In genomic region chr1:31374511-31375196, GRCh38 we compare ENCODE assay signal across 11 cellular contexts. TPM values are rescaled to one million over a fixed set of nuclear protein-coding genes. Genes with fewer than 3 reads are reported as not detected.
DNase-seq lines count a peak whose midpoint lies in the region; ATAC-seq and TF ChIP-seq lines count a peak whose summit lies in the region.
"Had no signal": no experiment of that assay in that cellular context is flagged by ENCODE, and none has a peak within 500 bp of the region (broad histone marks: within the 10 kb centered on the region; RNA-seq: fewer than 3 reads in every experiment).

No MANE protein-coding gene starts in this region.

- H3K27ac ChIP-seq in endodermal cell (ENCODE audit: low read depth, low read length) (no peak overlapping the region), muscle layer of colon (ENCODE audit: low read depth, low read length) (peak overlapping the region; percentile 27), upper lobe of left lung (peak overlapping the region in 2 of 4 donors; percentile 45 to 71)
- H3K27ac ChIP-seq: HL-60 had no signal

- no peak overlapping the region for H3K27ac Mint-ChIP-seq in activated naive CD4-positive, alpha-beta T cell treated with anti-CD3 and anti-CD28 coated beads, Interleukin-2, amount 50 U/mL, for 24 hours
- peak overlapping the region; percentile 52 for H3K27ac Mint-ChIP-seq in endodermal cell

- H3K9ac ChIP-seq in endodermal cell (ENCODE audit: extremely low read depth, low read length, poor library complexity, severe bottlenecking) (no peak overlapping the region), muscle layer of colon (ENCODE audit: low read length) (no peak overlapping the region)

- no peaks in the 10 kb centered on the region for H3K9me3 ChIP-seq in endodermal cell (ENCODE audit: control insufficient read depth, low read length)
- H3K9me3 ChIP-seq in muscle layer of colon (ENCODE audit: low read length) = no peaks in the 10 kb centered on the region
- no peaks in the 10 kb centered on the region for H3K9me3 ChIP-seq in upper lobe of left lung

- peak overlapping the region; percentile 81 for H3K4me3 Mint-ChIP-seq in activated naive CD4-positive, alpha-beta T cell treated with anti-CD3 and anti-CD28 coated beads, Interleukin-2, amount 50 U/mL, for 24 hours
- no peak overlapping the region for H3K4me3 Mint-ChIP-seq in endodermal cell

- TF ChIP-seq CTCF in endodermal cell (conservative IDR thresholded peaks at IDR 0.05) (no peak), upper lobe of left lung (IDR thresholded peaks at IDR 0.05) (no peak), GM13977 (IDR thresholded peaks at IDR 0.05; ENCODE audit: extremely low read depth, insufficient read depth, missing control alignments) (no peak)

- H3K4me1 Mint-ChIP-seq in activated naive CD4-positive, alpha-beta T cell treated with anti-CD3 and anti-CD28 coated beads, Interleukin-2, amount 50 U/mL, for 24 hours = peaks cover 15% of the 10 kb centered on the region
- peaks cover 42% of the 10 kb centered on the region for H3K4me1 Mint-ChIP-seq in endodermal cell

- H3K27me3 Mint-ChIP-seq in activated naive CD4-positive, alpha-beta T cell treated with anti-CD3 and anti-CD28 coated beads, Interleukin-2, amount 50 U/mL, for 24 hours = no peaks in the 10 kb centered on the region
- peaks cover 8% of the 10 kb centered on the region for H3K27me3 Mint-ChIP-seq in endodermal cell (ENCODE audit: insufficient read depth)

- H3K9me3 Mint-ChIP-seq in activated naive CD4-positive, alpha-beta T cell treated with anti-CD3 and anti-CD28 coated beads, Interleukin-2, amount 50 U/mL, for 24 hours = no peaks in the 10 kb centered on the region
- H3K9me3 Mint-ChIP-seq in endodermal cell = no peaks in the 10 kb centered on the region
- H3K9me3 Mint-ChIP-seq: activated naive CD4-positive, alpha-beta T cell treated with anti-CD3 and anti-CD28 coated beads, Interleukin-2, amount 50 U/mL, for 72 hours had no signal

- 94 to 96% methylated on average over 5 to 7 of the region's 7 CpGs for WGBS in endodermal cell (ENCODE audit: insufficient coverage in 1 of 2, insufficient read length in 1 of 2), 2 experiments
- 81 to 89% methylated on average over 7 of the region's 7 CpGs for WGBS in upper lobe of left lung, 2 donors

- peaks cover 24% of the 10 kb centered on the region for H3K4me1 ChIP-seq in endodermal cell (ENCODE audit: control insufficient read depth, insufficient read depth, low read length)
- peaks cover 22% of the 10 kb centered on the region for H3K4me1 ChIP-seq in muscle layer of colon (ENCODE audit: insufficient read depth, low read length)
- peaks cover 11 to 26% (median 22%) of the 10 kb centered on the region in 4 donors for H3K4me1 ChIP-seq in upper lobe of left lung

- H3K27me3 ChIP-seq in endodermal cell (ENCODE audit: control insufficient read depth, insufficient read depth, low read length, poor library complexity, severe bottlenecking) (no peaks in the 10 kb centered on the region), muscle layer of colon (ENCODE audit: control insufficient read depth in 1 of 2, insufficient read depth in 2 of 2, low read length in 2 of 2) (no peaks in the 10 kb centered on the region), upper lobe of left lung (no peaks in the 10 kb centered on the region)

- in situ Hi-C loops in GM13977 (cut with MboI; ENCODE audit: low pct_unique_long_range_greater_than_20kb, low sequenced_read_pairs, unreplicated experiment) = no loop called here

- ATAC-seq in upper lobe of left lung (ENCODE audit: low FRiP score in 2 of 2) = peak; percentile 42 to 47

- no peak for DNase-seq in activated naive CD4-positive, alpha-beta T cell (lab: John Stamatoyannopoulos, UW)
- DNase-seq in endodermal cell (no peak), upper lobe of left lung (peak in 1 of 2 donors; percentile 54), GM13977 (ENCODE audit: low spot score) (no peak), retina (no peak), NAMALWA (ENCODE audit: low spot score) (no peak)

- no peaks in the 10 kb centered on the region for H3K36me3 ChIP-seq in endodermal cell (ENCODE audit: control insufficient read depth, insufficient read depth, low read length)
- H3K36me3 ChIP-seq in muscle layer of colon (ENCODE audit: insufficient read depth, low read length) = no peaks in the 10 kb centered on the region
- no peaks in the 10 kb centered on the region for H3K36me3 ChIP-seq in upper lobe of left lung

- no peak for TF ChIP-seq POLR2A in upper lobe of left lung (IDR thresholded peaks at IDR 0.05)

- TF ChIP-seq EP300 in upper lobe of left lung (IDR thresholded peaks at IDR 0.05) = no peak

- H3K36me3 Mint-ChIP-seq in activated naive CD4-positive, alpha-beta T cell treated with anti-CD3 and anti-CD28 coated beads, Interleukin-2, amount 50 U/mL, for 24 hours = no peaks in the 10 kb centered on the region
- H3K36me3 Mint-ChIP-seq in endodermal cell (ENCODE audit: low read depth) = no peaks in the 10 kb centered on the region
- H3K36me3 Mint-ChIP-seq: activated naive CD4-positive, alpha-beta T cell treated with anti-CD3 and anti-CD28 coated beads, Interleukin-2, amount 50 U/mL, for 72 hours had no signal

- H3K4me3 ChIP-seq in endodermal cell (ENCODE audit: low read length) (no peak overlapping the region), muscle layer of colon (ENCODE audit: low read depth in 1 of 2, low read length in 2 of 2) (no peak overlapping the region), upper lobe of left lung (no peak overlapping the region)

RNA-seq across cellular contexts. Expression of gene FABP3, which starts 1.8 kb away (rescaled TPM):
- total RNA-seq in endodermal cell (1 to 10 TPM; 3.0 to 3.4 TPM), upper lobe of left lung (10 to 100 TPM in 5 of 6 donors, 1 to 10 TPM in 1; 4.2 to 98.9 (median 27.2) TPM)
- polyA plus RNA-seq in endodermal cell (2013, experiment 1 of 2) = 15.8 TPM
- 12.7 TPM for polyA plus RNA-seq in endodermal cell (2013, experiment 2 of 2)
- total RNA-seq: A673; activated naive CD4-positive, alpha-beta T cell treated with anti-CD3 and anti-CD28 coated beads, Interleukin-2, amount 50 U/mL, for 72 hours had no signal

RNA-seq across cellular contexts. Expression of gene SERINC2, which starts 38.4 kb away (rescaled TPM):
- total RNA-seq in endodermal cell (10 to 100 TPM; 25.9 to 35.1 TPM), upper lobe of left lung (10 to 100 TPM; 32.3 to 45.9 (median 42.1) TPM)
- polyA plus RNA-seq in endodermal cell (2013, experiment 1 of 2) = 37.5 TPM
- polyA plus RNA-seq in endodermal cell (2013, experiment 2 of 2) = 31.6 TPM
